In the genomic region with DNA sequence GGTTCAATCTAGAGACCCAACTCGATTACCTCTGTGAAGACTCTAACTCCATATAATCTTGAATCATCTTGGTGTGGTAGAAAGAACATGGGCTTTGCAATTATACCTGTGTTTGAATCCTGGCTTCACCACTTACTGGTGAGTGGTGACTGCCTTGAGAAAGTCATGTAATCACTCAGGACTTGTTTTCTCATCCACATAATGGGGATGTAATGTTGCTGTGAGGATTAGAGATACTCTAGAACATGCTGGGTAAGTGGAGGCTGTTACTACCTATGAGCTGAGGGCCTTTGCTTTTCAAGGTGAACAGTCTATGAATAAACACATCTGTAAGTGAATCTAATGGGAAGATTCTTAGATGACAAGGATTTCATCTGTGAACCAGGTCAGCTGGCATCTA, we compare ENCODE assay signal across 1 cellular context.
TF ChIP-seq lines count a peak whose summit lies in the region.

No MANE protein-coding gene starts in this region.

TF ChIP-seq in K562, 482 proteins besides CTCF, POLR2A, EP300 and RAD21:
- TF ChIP-seq XRCC4 (IDR thresholded peaks at IDR 0.05; ENCODE audit: extremely low read depth, insufficient read depth, insufficient read length) (no peak), POLR2AphosphoS5 (IDR thresholded peaks at IDR 0.05; ENCODE audit: control insufficient read depth, insufficient read depth, low read depth, low read length) (no peak), RBM25 (IDR thresholded peaks at IDR 0.05; ENCODE audit: low read depth, low read length, severe bottlenecking) (peak; percentile 62), NR2C2 (CRISPR knock-in tag; IDR thresholded peaks at IDR 0.05) (no peak), NR2C2 (tag; IDR thresholded peaks at IDR 0.05) (no peak), ZC3H4 (CRISPR knock-in tag; IDR thresholded peaks at IDR 0.05; ENCODE audit: borderline replicate concordance) (no peak), ZBTB17 (CRISPR knock-in tag; IDR thresholded peaks at IDR 0.05) (no peak), BCOR (IDR thresholded peaks at IDR 0.05) (peak; percentile 84), KLF13 (tag; IDR thresholded peaks at IDR 0.05; ENCODE audit: borderline replicate concordance, low read depth) (no peak), STAT5B (CRISPR knock-in tag; IDR thresholded peaks at IDR 0.05) (no peak)
- TF ChIP-seq, protein P1, sequence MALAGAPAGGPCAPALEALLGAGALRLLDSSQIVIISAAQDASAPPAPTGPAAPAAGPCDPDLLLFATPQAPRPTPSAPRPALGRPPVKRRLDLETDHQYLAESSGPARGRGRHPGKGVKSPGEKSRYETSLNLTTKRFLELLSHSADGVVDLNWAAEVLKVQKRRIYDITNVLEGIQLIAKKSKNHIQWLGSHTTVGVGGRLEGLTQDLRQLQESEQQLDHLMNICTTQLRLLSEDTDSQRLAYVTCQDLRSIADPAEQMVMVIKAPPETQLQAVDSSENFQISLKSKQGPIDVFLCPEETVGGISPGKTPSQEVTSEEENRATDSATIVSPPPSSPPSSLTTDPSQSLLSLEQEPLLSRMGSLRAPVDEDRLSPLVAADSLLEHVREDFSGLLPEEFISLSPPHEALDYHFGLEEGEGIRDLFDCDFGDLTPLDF (CRISPR knock-in tag; IDR thresholded peaks at IDR 0.05) = no peak
- TF ChIP-seq, protein P2, sequence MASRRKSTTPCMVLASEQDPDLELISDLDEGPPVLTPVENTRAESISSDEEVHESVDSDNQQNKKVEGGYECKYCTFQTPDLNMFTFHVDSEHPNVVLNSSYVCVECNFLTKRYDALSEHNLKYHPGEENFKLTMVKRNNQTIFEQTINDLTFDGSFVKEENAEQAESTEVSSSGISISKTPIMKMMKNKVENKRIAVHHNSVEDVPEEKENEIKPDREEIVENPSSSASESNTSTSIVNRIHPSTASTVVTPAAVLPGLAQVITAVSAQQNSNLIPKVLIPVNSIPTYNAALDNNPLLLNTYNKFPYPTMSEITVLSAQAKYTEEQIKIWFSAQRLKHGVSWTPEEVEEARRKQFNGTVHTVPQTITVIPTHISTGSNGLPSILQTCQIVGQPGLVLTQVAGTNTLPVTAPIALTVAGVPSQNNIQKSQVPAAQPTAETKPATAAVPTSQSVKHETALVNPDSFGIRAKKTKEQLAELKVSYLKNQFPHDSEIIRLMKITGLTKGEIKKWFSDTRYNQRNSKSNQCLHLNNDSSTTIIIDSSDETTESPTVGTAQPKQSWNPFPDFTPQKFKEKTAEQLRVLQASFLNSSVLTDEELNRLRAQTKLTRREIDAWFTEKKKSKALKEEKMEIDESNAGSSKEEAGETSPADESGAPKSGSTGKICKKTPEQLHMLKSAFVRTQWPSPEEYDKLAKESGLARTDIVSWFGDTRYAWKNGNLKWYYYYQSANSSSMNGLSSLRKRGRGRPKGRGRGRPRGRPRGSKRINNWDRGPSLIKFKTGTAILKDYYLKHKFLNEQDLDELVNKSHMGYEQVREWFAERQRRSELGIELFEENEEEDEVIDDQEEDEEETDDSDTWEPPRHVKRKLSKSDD (conservative IDR thresholded peaks at IDR 0.05; ENCODE audit: low read length) = no peak
